8 cellular contexts compared by ENCODE assay signal in genomic region chr14:100306256-100306505, GRCh38. TPM values are rescaled to one million over a fixed set of nuclear protein-coding genes. Genes with fewer than 3 reads are reported as not detected.
DNase-seq lines count a peak whose midpoint lies in the region; ATAC-seq and TF ChIP-seq lines count a peak whose summit lies in the region.

TSS of gene SLC25A29 (minus strand) at chr14:100306444. CDS start at chr14:100306232, 212 bp downstream.

- no peaks in the 10 kb centered on the region for H3K9me3 Mint-ChIP-seq in stimulated activated naive CD8-positive, alpha-beta T cell treated with anti-CD3 and anti-CD28 coated beads, Interleukin-15, Interleukin-2, amounts not matched to agents 100 ng/mL and 50 ng/mL, for 24 hours

- no peaks in the 10 kb centered on the region for H3K27me3 ChIP-seq in colonic mucosa
- no peaks in the 10 kb centered on the region for H3K27me3 ChIP-seq in vagina

- no peak for ATAC-seq in stimulated activated naive CD8-positive, alpha-beta T cell treated with anti-CD3 and anti-CD28 coated beads, Interleukin-15, Interleukin-2, amounts not matched to agents 100 U/mL and 50 U/mL, for 24 hours
- no peak for ATAC-seq in GM21825 (IDR thresholded peaks at IDR 0.05; ENCODE audit: unreplicated experiment)

- peaks cover 5% of the 10 kb centered on the region for H3K27me3 Mint-ChIP-seq in stimulated activated naive CD8-positive, alpha-beta T cell treated with anti-CD3 and anti-CD28 coated beads, Interleukin-15, Interleukin-2, amounts not matched to agents 100 ng/mL and 50 ng/mL, for 24 hours

- H3K27ac Mint-ChIP-seq in stimulated activated naive CD8-positive, alpha-beta T cell treated with anti-CD3 and anti-CD28 coated beads, Interleukin-15, Interleukin-2, amounts not matched to agents 100 ng/mL and 50 ng/mL, for 24 hours: no peak within 1 kb of the TSS

- no peak for DNase-seq in stimulated activated naive CD8-positive, alpha-beta T cell treated with anti-CD3 and anti-CD28 coated beads, Interleukin-15, Interleukin-2, amounts not matched to agents 100 U/mL and 50 U/mL, for 24 hours
- DNase-seq in colonic mucosa: no peak
- no peak for DNase-seq in vagina (ENCODE audit: extremely low spot score in 2 of 2)
- DNase-seq in NCI-H1417 treated with DMSO at 0.1 percent for 48 hours (lab: John Stamatoyannopoulos, UW): no peak
- no peak for DNase-seq in stimulated activated CD4-positive, alpha-beta T cell treated with anti-CD3 and anti-CD28 coated beads, Interleukin-4, amount 100 ng/mL, for 1 hour

- H3K4me1 Mint-ChIP-seq in stimulated activated naive CD8-positive, alpha-beta T cell treated with anti-CD3 and anti-CD28 coated beads, Interleukin-15, Interleukin-2, amounts not matched to agents 100 ng/mL and 50 ng/mL, for 24 hours (ENCODE audit: low read depth): peaks cover 8% of the 10 kb centered on the region

- H3K9me3 ChIP-seq in colonic mucosa (no peaks in the 10 kb centered on the region), mesodermal cell (ENCODE audit: control insufficient read depth, low read length) (no peaks in the 10 kb centered on the region), vagina (no peaks in the 10 kb centered on the region)

- TF ChIP-seq CTCF in colonic mucosa (IDR thresholded peaks at IDR 0.05) (no peak), vagina (IDR thresholded peaks at IDR 0.05) (no peak)

- no peaks in the 10 kb centered on the region for H3K36me3 Mint-ChIP-seq in stimulated activated naive CD8-positive, alpha-beta T cell treated with anti-CD3 and anti-CD28 coated beads, Interleukin-15, Interleukin-2, amounts not matched to agents 100 ng/mL and 50 ng/mL, for 24 hours (ENCODE audit: low read depth)

- peaks cover 6% of the 10 kb centered on the region for H3K4me1 ChIP-seq in colonic mucosa
- H3K4me1 ChIP-seq in mesodermal cell (ENCODE audit: control insufficient read depth, insufficient read depth, low read length, poor library complexity, severe bottlenecking): no peaks in the 10 kb centered on the region
- H3K4me1 ChIP-seq in vagina: peaks cover 51% of the 10 kb centered on the region

- peak within 1 kb of the TSS; percentile 57 for H3K27ac ChIP-seq in colonic mucosa
- peak within 1 kb of the TSS; percentile 41 for H3K27ac ChIP-seq in mesodermal cell (ENCODE audit: low read depth, low read length, severe bottlenecking)
- peak within 1 kb of the TSS; percentile 85 for H3K27ac ChIP-seq in vagina

- peak within 1 kb of the TSS; percentile 74 for H3K4me3 Mint-ChIP-seq in stimulated activated naive CD8-positive, alpha-beta T cell treated with anti-CD3 and anti-CD28 coated beads, Interleukin-15, Interleukin-2, amounts not matched to agents 100 ng/mL and 50 ng/mL, for 24 hours

- TF ChIP-seq POLR2A in vagina (IDR thresholded peaks at IDR 0.05): peak; percentile 45 to 60

- 1 to 2% methylated on average over 24 to 31 of the region's 32 CpGs for WGBS in mesodermal cell (ENCODE audit: insufficient coverage in 2 of 2), 2 experiments

- H3K36me3 ChIP-seq in colonic mucosa: no peaks in the 10 kb centered on the region
- H3K36me3 ChIP-seq in mesodermal cell (ENCODE audit: control insufficient read depth, insufficient read depth, low read length): peaks cover 7% of the 10 kb centered on the region
- no peaks in the 10 kb centered on the region for H3K36me3 ChIP-seq in vagina

- intact Hi-C loops in colonic mucosa (cut with DNase I) (no loop called here), vagina (cut with DNase I) (loop anchor here (5.0 kb wide), 1 partner anchor 69 kb away; the partner anchor contains the start of gene YY1)

- H3K9ac ChIP-seq in colonic mucosa (ENCODE audit: low read depth in 2 of 2, low read length in 2 of 2): peak within 1 kb of the TSS; percentile 76 to 81

- H3K4me3 ChIP-seq in colonic mucosa (peak within 1 kb of the TSS; percentile 97), mesodermal cell (ENCODE audit: extremely low read depth, insufficient read depth, low read length, poor library complexity, severe bottlenecking) (peak within 1 kb of the TSS; percentile 74), vagina (peak within 1 kb of the TSS; percentile 89 to 98)

RNA-seq across cellular contexts. Expression of gene SLC25A29, which starts in this region (rescaled TPM):
- 10 to 100 TPM; 28.6 to 34.8 TPM for total RNA-seq in colonic mucosa
- 38.7 TPM for polyA plus RNA-seq in mesodermal cell (2013, experiment 1 of 2)
- polyA plus RNA-seq in mesodermal cell (2013, experiment 2 of 2): 32.6 TPM
- 58.9 TPM for total RNA-seq in vagina
